In the genomic region with DNA sequence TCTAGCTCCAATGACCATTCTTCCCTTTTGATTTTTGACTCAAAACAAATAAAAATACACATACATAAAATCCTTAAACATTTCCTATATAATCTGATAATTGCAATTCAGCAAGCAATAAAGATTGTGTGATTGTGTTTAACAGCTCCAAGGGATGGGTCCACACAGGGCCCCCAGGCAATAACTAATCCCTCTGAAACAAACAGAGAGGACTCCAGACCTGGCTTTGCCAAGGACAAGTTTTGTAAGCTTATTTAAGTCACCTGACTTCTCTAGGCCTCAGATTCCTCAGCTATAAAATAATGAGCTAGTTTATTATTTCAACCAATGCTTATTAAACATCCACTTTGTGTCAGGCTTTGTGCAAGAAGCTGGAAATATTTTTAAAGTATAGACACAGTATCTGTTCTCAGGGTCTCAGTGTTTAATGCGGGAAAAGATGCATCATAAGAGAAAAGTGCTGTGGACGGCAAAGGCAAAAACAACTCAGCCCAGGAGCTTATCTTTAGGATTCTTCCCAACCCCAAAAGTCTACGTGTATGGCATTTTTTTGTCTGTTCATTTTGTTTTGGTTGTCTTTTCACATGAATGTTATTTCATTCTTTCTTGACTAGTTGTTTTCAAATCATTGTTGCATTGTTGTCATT, we compare ENCODE assay signal across 11 cellular contexts.
"Had no signal": no experiment of that assay in that cellular context is flagged by ENCODE, and none has a peak within 500 bp of the region (broad histone marks: within the 10 kb centered on the region; RNA-seq: fewer than 3 reads in every experiment).

No MANE protein-coding gene starts in this region.

- H3K9me3 ChIP-seq: adrenal gland, left lung, testis had no signal

- H3K4me3 ChIP-seq: adrenal gland, left lung, testis had no signal

- ATAC-seq: activated T-helper 17 cell treated with anti-CD3 and anti-CD28 coated beads, Interleukin-2, amount 50 U/mL, for 72 hours; foreskin keratinocyte; left lung had no signal

- H3K36me3 ChIP-seq: adrenal gland, left lung had no signal

- H3K27me3 ChIP-seq: adrenal gland, foreskin keratinocyte, left lung, testis had no signal

- H3K27ac ChIP-seq: foreskin keratinocyte, left lung had no signal

- DNase-seq: activated CD4-positive, alpha-beta T cell treated with anti-CD3 and anti-CD28 coated beads, Interleukin-2, amount 10 ng/mL, durations not matched to agents 7 days and 5 days; activated CD4-positive, CD25-positive, alpha-beta regulatory T cell; activated CD8-positive, alpha-beta memory T cell treated with anti-CD3 and anti-CD28 coated beads for 24 hours; activated naive CD4-positive, alpha-beta T cell treated with anti-CD3 and anti-CD28 coated beads, Interleukin-2, amount 10 ng/mL, durations not matched to agents 7 days and 5 days; activated T-cell treated with anti-CD3 and anti-CD28 coated beads for 4 hours; adrenal gland; foreskin keratinocyte; left lung; stimulated activated CD4-positive, alpha-beta T cell treated with anti-CD3 and anti-CD28 coated beads, Interleukin-2, amount 100 ng/mL, for 48 hours; testis had no signal
